Comparison of ENCODE assay signal across 29 cellular contexts in genomic region chr12:130434560-130434959, GRCh38.
DNase-seq lines count a peak whose midpoint lies in the region; ATAC-seq, FAIRE-seq and TF ChIP-seq lines count a peak whose summit lies in the region.
"Had no signal": no experiment of that assay in that cellular context is flagged by ENCODE, and none has a peak within 500 bp of the region (broad histone marks: within the 10 kb centered on the region; RNA-seq: fewer than 3 reads in every experiment).

No MANE protein-coding gene starts in this region.

- H3K4me1 ChIP-seq in kidney (ENCODE audit: control insufficient read depth in 1 of 2, insufficient read depth in 1 of 2, low read depth in 1 of 2, low read length in 2 of 2), result no peaks in the 10 kb centered on the region
- no peaks in the 10 kb centered on the region for H3K4me1 ChIP-seq in aorta (ENCODE audit: control insufficient read depth in 1 of 2, insufficient read depth in 2 of 2, low read length in 2 of 2)
- H3K4me1 ChIP-seq: Peyer's patch had no signal

- intact Hi-C loops in kidney (cut with DNase I) (no loop called here), posterior vena cava (cut with DNase I) (no loop called here), aorta (cut with DNase I) (no loop called here)

- FAIRE-seq in kidney (lab: Jason Lieb, UNC), result no peak
- FAIRE-seq: GM12878, HepG2 had no signal

- no peak for TF ChIP-seq CTCF in kidney (IDR thresholded peaks at IDR 0.05; ENCODE audit: borderline replicate concordance, extremely low read depth, insufficient read depth)

- H3K27ac ChIP-seq in kidney (ENCODE audit: low read depth in 2 of 2, low read length in 2 of 2) (no peak overlapping the region), aorta (ENCODE audit: low read depth in 1 of 2, low read length in 2 of 2) (no peak overlapping the region)
- H3K27ac ChIP-seq: 22Rv1, Peyer's patch had no signal

- no peak overlapping the region for H3K9ac ChIP-seq in kidney (ENCODE audit: low read length in 2 of 2)

- CTCF ChIA-PET in activated CD4-positive, alpha-beta T cell treated with anti-CD3 and anti-CD28 coated beads, Interleukin-2, amount 10 ng/mL, durations not matched to agents 7 days and 5 days (lab: Charles Lee), result no interaction called here

- no peak overlapping the region for H3K4me3 Mint-ChIP-seq in activated CD4-positive, alpha-beta T cell treated with anti-CD3 and anti-CD28 coated beads, Interleukin-2, amount 10 ng/mL, durations not matched to agents 7 days and 5 days
- H3K4me3 Mint-ChIP-seq: B cell; CD14-positive monocyte; CD8-positive, alpha-beta memory T cell had no signal

- H3K9me3 ChIP-seq in kidney (ENCODE audit: control insufficient read depth in 1 of 2, low read length in 2 of 2), result peaks cover 3 to 8% of the 10 kb centered on the region in 2 donors
- peaks cover 2% of the 10 kb centered on the region for H3K9me3 ChIP-seq in aorta (ENCODE audit: control insufficient read depth, low read length)
- H3K9me3 ChIP-seq: Peyer's patch had no signal

- no peaks in the 10 kb centered on the region for H3K4me1 Mint-ChIP-seq in activated CD4-positive, alpha-beta T cell treated with anti-CD3 and anti-CD28 coated beads, Interleukin-2, amount 10 ng/mL, durations not matched to agents 7 days and 5 days
- H3K4me1 Mint-ChIP-seq: B cell; CD14-positive monocyte; CD8-positive, alpha-beta memory T cell had no signal

- H3K36me3 Mint-ChIP-seq in activated CD4-positive, alpha-beta T cell treated with anti-CD3 and anti-CD28 coated beads, Interleukin-2, amount 10 ng/mL, durations not matched to agents 7 days and 5 days (ENCODE audit: low read depth), result no peaks in the 10 kb centered on the region
- H3K36me3 Mint-ChIP-seq: CD14-positive monocyte; CD8-positive, alpha-beta memory T cell had no signal

- peaks cover 4% of the 10 kb centered on the region for H3K9me3 Mint-ChIP-seq in activated CD4-positive, alpha-beta T cell treated with anti-CD3 and anti-CD28 coated beads, Interleukin-2, amount 10 ng/mL, durations not matched to agents 7 days and 5 days

- H3K4me3 ChIP-seq in kidney (ENCODE audit: low read length in 2 of 2) (no peak overlapping the region), aorta (ENCODE audit: low read length in 2 of 2) (no peak overlapping the region)
- H3K4me3 ChIP-seq: GM12878, Peyer's patch had no signal

- no peaks in the 10 kb centered on the region for H3K27me3 Mint-ChIP-seq in activated CD4-positive, alpha-beta T cell treated with anti-CD3 and anti-CD28 coated beads, Interleukin-2, amount 10 ng/mL, durations not matched to agents 7 days and 5 days
- H3K27me3 Mint-ChIP-seq: B cell; CD8-positive, alpha-beta memory T cell had no signal

- peak; percentile 18 for DNase-seq in activated CD4-positive, CD25-positive, alpha-beta regulatory T cell treated with anti-CD3 and anti-CD28 coated beads, Interleukin-2, amount 50 U/mL, for 72 hours
- DNase-seq in activated CD4-positive, CD25-positive, alpha-beta regulatory T cell (lab: John Stamatoyannopoulos, UW), result no peak
- peak; percentile 44 for DNase-seq in kidney
- DNase-seq in posterior vena cava (ENCODE audit: low spot score), result peak; percentile 67
- peak; percentile 30 to 74 for DNase-seq in aorta
- DNase-seq in activated CD4-positive, alpha-beta T cell treated with anti-CD3 and anti-CD28 coated beads, Interleukin-2, amount 10 ng/mL, durations not matched to agents 7 days and 5 days, result no peak
- no peak for DNase-seq in NOMO-1 treated with DMSO at 0.1 percent for 48 hours (lab: John Stamatoyannopoulos, UW; ENCODE audit: unreplicated experiment)
- DNase-seq: CD8-positive, alpha-beta memory T cell; DMS 273 treated with DMSO at 0.1 percent for 48 hours; DMS79; EL; GDM1; GOT3; HCEC 1CT; Karpas-422; NCI-H1092; NCI-H1417 treated with DMSO at 0.1 percent for 48 hours; NCI-H1694 treated with DMSO at 0.1 percent for 48 hours; NCI-H2081; NCI-H2227 treated with DMSO at 0.1 percent for 48 hours; NCI-H510A; NCI-H69; OCI-M1 had no signal

- ATAC-seq in aorta (ENCODE audit: low FRiP score), result no peak
- ATAC-seq: GM12878, HepG2 had no signal

- H3K36me3 ChIP-seq in kidney (ENCODE audit: control insufficient read depth in 1 of 2, insufficient read depth in 2 of 2, low read length in 2 of 2), result no peaks in the 10 kb centered on the region
- no peaks in the 10 kb centered on the region for H3K36me3 ChIP-seq in aorta (ENCODE audit: control insufficient read depth in 1 of 2, insufficient read depth in 2 of 2, low read length in 1 of 2)
- H3K36me3 ChIP-seq: Peyer's patch had no signal

- POLR2A ChIA-PET in activated CD4-positive, alpha-beta T cell treated with anti-CD3 and anti-CD28 coated beads, Interleukin-2, amount 10 ng/mL, durations not matched to agents 7 days and 5 days (lab: Charles Lee), result no interaction called here

- H3K27me3 ChIP-seq in aorta (ENCODE audit: control insufficient read depth in 1 of 2, insufficient read depth in 2 of 2, low read length in 1 of 2), result no peaks in the 10 kb centered on the region
- H3K27me3 ChIP-seq: Peyer's patch had no signal

- WGBS in aorta, 2 donors, result 86 to 90% methylated on average over 22 of the region's 22 CpGs

- no peak overlapping the region for H3K27ac Mint-ChIP-seq in activated CD4-positive, alpha-beta T cell treated with anti-CD3 and anti-CD28 coated beads, Interleukin-2, amount 10 ng/mL, durations not matched to agents 7 days and 5 days
- H3K27ac Mint-ChIP-seq: B cell; CD8-positive, alpha-beta memory T cell had no signal

Comparison
In these comparisons a context has a peak if more than half of its experiments do, and no peak if none do; other contexts are left out.
1. DNase-seq: peak in activated CD4-positive, CD25-positive, alpha-beta regulatory T cell treated with anti-CD3 and anti-CD28 coated beads, Interleukin-2, amount 50 U/mL, for 72 hours (single experiment), kidney (single experiment), posterior vena cava (single experiment) and aorta (2 of 2); none in activated CD4-positive, CD25-positive, alpha-beta regulatory T cell (0 of 4), activated CD4-positive, alpha-beta T cell treated with anti-CD3 and anti-CD28 coated beads, Interleukin-2, amount 10 ng/mL, durations not matched to agents 7 days and 5 days (single experiment) and NOMO-1 treated with DMSO at 0.1 percent for 48 hours (single experiment).